In genomic region chr5:175796536-175797499, GRCh38 we compare ENCODE assay signal across 1 cellular context.
A peak's percentile ranks its signal among the peaks of the same experiment; 100 is the strongest.
TF ChIP-seq lines count a peak whose summit lies in the region.

No MANE protein-coding gene starts in this region.

TF ChIP-seq in SK-N-SH treated with all-trans-retinoic acid at 6 μM for 48 hours, 23 proteins besides CTCF, POLR2A, EP300 and RAD21 (continued from another document):
- peak; percentile 100 for TF ChIP-seq ZFP3 (CRISPR knock-in tag; IDR thresholded peaks at IDR 0.05)
- peak; percentile 96 for TF ChIP-seq GLIS3 (CRISPR knock-in tag; IDR thresholded peaks at IDR 0.05)
- TF ChIP-seq ZC3H10 (CRISPR knock-in tag; IDR thresholded peaks at IDR 0.05), result 0 out of 2 replicates have a peak, but pooled peaks have one; percentile 30
- TF ChIP-seq RARB (CRISPR knock-in tag; IDR thresholded peaks at IDR 0.05), result peak; percentile 32; the same call in 1 of the 2 replicates
- peak; percentile 41; the same call in 1 of the 2 replicates for TF ChIP-seq ZNF70 (CRISPR knock-in tag; IDR thresholded peaks at IDR 0.05)
- TF ChIP-seq OSR1 (CRISPR knock-in tag; IDR thresholded peaks at IDR 0.05), result no peak
- TF ChIP-seq SNAI2 (CRISPR knock-in tag; IDR thresholded peaks at IDR 0.05), result peak; percentile 100
- peak; percentile 98 for TF ChIP-seq ZNF565 (CRISPR knock-in tag; conservative IDR thresholded peaks at IDR 0.05; ENCODE audit: low read depth)
- peak; percentile 69; the same call in 1 of the 2 replicates for TF ChIP-seq ZNF8 (CRISPR knock-in tag; IDR thresholded peaks at IDR 0.05)
- TF ChIP-seq ARNTL (CRISPR knock-in tag; IDR thresholded peaks at IDR 0.05; ENCODE audit: borderline replicate concordance, low read depth), result peak; percentile 46; the same call in 1 of the 2 replicates
